14 cellular contexts compared by ENCODE assay signal in the genomic region with DNA sequence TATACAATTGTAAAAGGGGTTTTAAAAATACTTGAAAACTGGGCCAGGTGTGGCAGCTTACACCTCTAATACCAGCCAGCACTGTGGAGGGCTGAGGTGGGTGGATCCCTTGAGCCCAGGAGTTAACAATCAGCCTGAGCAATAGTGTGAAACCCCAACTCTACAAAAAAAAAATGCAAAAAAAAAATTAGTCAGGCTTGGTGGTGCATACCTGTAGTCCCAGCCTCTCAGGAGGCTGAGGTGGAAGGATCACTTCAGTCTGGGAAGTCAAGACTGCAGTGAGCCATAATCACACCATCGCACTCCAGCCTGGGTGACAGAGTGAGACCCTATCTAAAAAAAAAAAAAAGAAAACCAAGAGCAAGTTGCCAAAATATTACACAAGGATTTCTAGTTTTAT.
DNase-seq lines count a peak whose midpoint lies in the region; ATAC-seq, FAIRE-seq and TF ChIP-seq lines count a peak whose summit lies in the region.
"Had no signal": no experiment of that assay in that cellular context is flagged by ENCODE, and none has a peak within 500 bp of the region (broad histone marks: within the 10 kb centered on the region; RNA-seq: fewer than 3 reads in every experiment).

No MANE protein-coding gene starts in this region.

- no peak for TF ChIP-seq POLR2A in H54 (IDR thresholded peaks at IDR 0.05; ENCODE audit: low read depth, low read length)

- no peaks in the 10 kb centered on the region for H3K27me3 Mint-ChIP-seq in activated T-helper 17 cell treated with anti-CD3 and anti-CD28 coated beads, Interleukin-2, amount 50 U/mL, for 72 hours

- no peaks in the 10 kb centered on the region for H3K36me3 Mint-ChIP-seq in activated T-helper 17 cell treated with anti-CD3 and anti-CD28 coated beads, Interleukin-2, amount 50 U/mL, for 72 hours (ENCODE audit: low read depth)

- peaks cover 36% of the 10 kb centered on the region for H3K4me1 Mint-ChIP-seq in activated T-helper 17 cell treated with anti-CD3 and anti-CD28 coated beads, Interleukin-2, amount 50 U/mL, for 72 hours
- H3K4me1 Mint-ChIP-seq: nephron progenitor cell had no signal

- peak; percentile 33 for DNase-seq in activated naive CD4-positive, alpha-beta T cell treated with Interleukin-2 at 50 U/mL for 16 hours
- no peak for DNase-seq in activated naive CD4-positive, alpha-beta T cell (lab: John Stamatoyannopoulos, UW)
- no peak for DNase-seq in stimulated activated naive CD8-positive, alpha-beta T cell treated with anti-CD3 and anti-CD28 coated beads, Interleukin-15, Interleukin-2, amounts not matched to agents 100 U/mL and 50 U/mL, for 24 hours
- DNase-seq in T-helper 9 cell, result no peak
- no peak for DNase-seq in H54 (ENCODE audit: insufficient read length, low spot score)
- no peak for DNase-seq in DMS153 (lab: John Stamatoyannopoulos, UW)
- DNase-seq: H7; NCI-H2081; NCI-H774; nephron progenitor cell; stimulated activated CD4-positive, alpha-beta T cell treated with anti-CD3 and anti-CD28 coated beads, Interleukin-1b, Interleukin-23, amount 100 ng/mL, for 48 hours had no signal

- FAIRE-seq in H54 (lab: Jason Lieb, UNC), result no peak
- FAIRE-seq: HTR-8/SVneo had no signal

- peak overlapping the region; percentile 69 for H3K27ac Mint-ChIP-seq in activated T-helper 17 cell treated with anti-CD3 and anti-CD28 coated beads, Interleukin-2, amount 50 U/mL, for 72 hours
- H3K27ac Mint-ChIP-seq: nephron progenitor cell had no signal

- peak; percentile 33 for ATAC-seq in HG02588 (IDR thresholded peaks at IDR 0.05; ENCODE audit: unreplicated experiment)
- peak; percentile 73 for ATAC-seq in activated T-helper 17 cell treated with anti-CD3 and anti-CD28 coated beads, Interleukin-2, amount 50 U/mL, for 72 hours (replicated peaks)
- peak; percentile 49 for ATAC-seq in stimulated activated naive CD8-positive, alpha-beta T cell treated with anti-CD3 and anti-CD28 coated beads, Interleukin-15, Interleukin-2, amounts not matched to agents 100 U/mL and 50 U/mL, for 24 hours

- peaks cover 15% of the 10 kb centered on the region for H3K9me3 Mint-ChIP-seq in activated T-helper 17 cell treated with anti-CD3 and anti-CD28 coated beads, Interleukin-2, amount 50 U/mL, for 72 hours

- peak overlapping the region; percentile 73 for H3K4me3 Mint-ChIP-seq in activated T-helper 17 cell treated with anti-CD3 and anti-CD28 coated beads, Interleukin-2, amount 50 U/mL, for 72 hours
- H3K4me3 Mint-ChIP-seq: nephron progenitor cell had no signal
